Comparison of ENCODE assay signal across 19 cellular contexts in the genomic region with DNA sequence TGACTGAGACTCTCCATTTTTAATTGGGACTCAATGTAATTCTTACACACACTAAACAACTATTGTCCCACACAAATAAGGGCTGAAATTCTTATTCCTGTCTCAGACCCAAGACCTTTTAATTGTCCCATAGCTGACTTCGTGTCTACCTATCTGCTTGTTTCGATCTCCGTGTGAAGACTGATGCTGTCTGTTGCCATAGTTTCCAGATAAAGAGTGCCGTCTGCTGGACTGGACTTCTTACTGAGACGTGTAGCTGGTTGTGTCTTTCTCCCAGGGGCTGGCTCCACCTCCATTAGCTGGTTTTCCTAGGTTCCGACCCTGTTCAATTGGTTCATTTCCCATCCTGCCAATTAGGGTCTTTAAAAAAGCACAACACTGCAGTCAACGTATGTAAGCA.
DNase-seq lines count a peak whose midpoint lies in the region; ATAC-seq, FAIRE-seq and TF ChIP-seq lines count a peak whose summit lies in the region.
"Had no signal": no experiment of that assay in that cellular context is flagged by ENCODE, and none has a peak within 500 bp of the region (broad histone marks: within the 10 kb centered on the region; RNA-seq: fewer than 3 reads in every experiment).

No MANE protein-coding gene starts in this region.

- H3F3A ChIP-seq in SK-N-SH (replicated peaks; ENCODE audit: insufficient read depth), result no peaks in the 10 kb centered on the region

- DNase-seq in SK-N-SH (peak; percentile 27), RPMI7951 (ENCODE audit: low read depth) (peak; percentile 15), bronchial epithelial cell (ENCODE audit: low read depth) (no peak), small intestine (peak; percentile 21), left colon (no peak)
- DNase-seq: C1 segment of cervical spinal cord; Caco-2; CD4-positive, alpha-beta T cell; DMS153; DMS79; GDM1; GM23248; HCEC 1CT had no signal

- no peaks in the 10 kb centered on the region for H3K9me3 ChIP-seq in SK-N-SH
- no peaks in the 10 kb centered on the region for H3K9me3 ChIP-seq in small intestine (ENCODE audit: control insufficient read depth, low read depth)
- H3K9me3 ChIP-seq: Caco-2 had no signal

- no peaks in the 10 kb centered on the region for H4K20me1 ChIP-seq in SK-N-SH (ENCODE audit: insufficient read depth)

- POLR2A ChIA-PET in SK-N-SH (lab: Yijun Ruan, JAX), result no interaction called here

- intact Hi-C loops in left colon (cut with DNase I, micrococcal nuclease), result no loop called here

- TF ChIP-seq CTCF in SK-N-SH (IDR thresholded peaks at IDR 0.05), result no peak
- TF ChIP-seq CTCF in bronchial epithelial cell (IDR thresholded peaks at IDR 0.05; ENCODE audit: insufficient read depth, low read length, severe bottlenecking), result no peak

- FAIRE-seq in bronchial epithelial cell (lab: Jason Lieb, UNC) (peak; percentile 43), small intestine (lab: Jason Lieb, UNC) (no peak)
- FAIRE-seq: GM12892, H54 had no signal

- ATAC-seq in SK-N-SH treated with all-trans-retinoic acid at 6 μM for 48 hours (no peak), GM18498 (IDR thresholded peaks at IDR 0.05; ENCODE audit: unreplicated experiment) (no peak), GM19023 (IDR thresholded peaks at IDR 0.05; ENCODE audit: unreplicated experiment) (no peak), left colon (no peak)

- H3K27me3 ChIP-seq in SK-N-SH (ENCODE audit: insufficient read depth) (no peaks in the 10 kb centered on the region), bronchial epithelial cell (ENCODE audit: control insufficient read depth, insufficient read depth, low read length) (peaks cover 3% of the 10 kb centered on the region), small intestine (ENCODE audit: control insufficient read depth in 2 of 2, insufficient read depth in 2 of 2, low read length in 2 of 2) (no peaks in the 10 kb centered on the region)

- no peak overlapping the region for H2AFZ ChIP-seq in SK-N-SH (ENCODE audit: low read depth)
- H2AFZ ChIP-seq: GM23248 had no signal

- H3K4me3 ChIP-seq in SK-N-SH (ENCODE audit: low read depth in 2 of 2, low read length in 1 of 2), result no peak overlapping the region
- H3K4me3 ChIP-seq in bronchial epithelial cell (ENCODE audit: low read depth, low read length), result no peak overlapping the region
- H3K4me3 ChIP-seq in small intestine (ENCODE audit: low read depth in 1 of 2, low read length in 2 of 2), result no peak overlapping the region
- H3K4me3 ChIP-seq: GM23248 had no signal

- TF ChIP-seq EP300 in SK-N-SH (IDR thresholded peaks at IDR 0.05; ENCODE audit: borderline replicate concordance in 1 of 2, low read depth in 1 of 2, low read length in 1 of 2), result no peak

- H3K9me2 ChIP-seq in SK-N-SH, result no peaks in the 10 kb centered on the region

- CTCF ChIA-PET in SK-N-SH (lab: Yijun Ruan, JAX), result interaction anchor here (0.6 to 1.4 kb wide), 3 partner anchors 20 to 728 kb away, joined by 3 to 6 read pairs (median 4); no protein-coding TSS in a partner anchor

- no peak overlapping the region for H3K4me2 ChIP-seq in SK-N-SH

- no peak for TF ChIP-seq RAD21 in SK-N-SH (IDR thresholded peaks at IDR 0.05; ENCODE audit: low read length)

- no peak overlapping the region for H3K9ac ChIP-seq in SK-N-SH
- H3K9ac ChIP-seq: GM23248 had no signal

- 59% methylated on average over 7 of the region's 7 CpGs for WGBS in SK-N-SH (ENCODE audit: low lambda C conversion rate)
- WGBS in small intestine, 3 donors, result 28 to 64% (median 42%) methylated on average over 7 of the region's 7 CpGs

- H3K4me1 ChIP-seq in SK-N-SH (ENCODE audit: control insufficient read depth in 1 of 2, insufficient read depth in 2 of 2, low read depth in 1 of 2, low read length in 1 of 2) (peaks cover 12 to 24% of the 10 kb centered on the region in 2 experiments; a peak in 2 of 4 replicates), small intestine (ENCODE audit: control insufficient read depth in 2 of 2, insufficient read depth in 1 of 2, low read depth in 1 of 2, low read length in 1 of 2) (no peaks in the 10 kb centered on the region)
- H3K4me1 ChIP-seq: Caco-2 had no signal

- H3K27ac ChIP-seq in SK-N-SH (ENCODE audit: low read depth in 2 of 2, low read length in 1 of 2) (no peak overlapping the region; a peak in 1 of 4 replicates), small intestine (ENCODE audit: low read depth in 1 of 2, low read length in 1 of 2) (no peak overlapping the region)
- H3K27ac ChIP-seq: GM23248, HL-60 had no signal

- H3K79me2 ChIP-seq in SK-N-SH (ENCODE audit: insufficient read depth), result no peaks in the 10 kb centered on the region

- H3K36me3 ChIP-seq in SK-N-SH (replicated peaks in 1 of 2; ENCODE audit: control insufficient read depth in 1 of 2, insufficient read depth in 2 of 2, low read length in 1 of 2) (no peaks in the 10 kb centered on the region), bronchial epithelial cell (ENCODE audit: control insufficient read depth, insufficient read depth, low read length) (no peaks in the 10 kb centered on the region), small intestine (ENCODE audit: control insufficient read depth in 2 of 2, insufficient read depth in 2 of 2, low read length in 2 of 2) (no peaks in the 10 kb centered on the region)

TF ChIP-seq in SK-N-SH, 30 proteins besides CTCF, POLR2A, EP300 and RAD21 (continues in another document):
- TF ChIP-seq GATA2 (CRISPR knock-in tag; IDR thresholded peaks at IDR 0.05) (no peak), GABPA (IDR thresholded peaks at IDR 0.05; ENCODE audit: low read depth) (no peak)
- TF ChIP-seq, protein P1, sequence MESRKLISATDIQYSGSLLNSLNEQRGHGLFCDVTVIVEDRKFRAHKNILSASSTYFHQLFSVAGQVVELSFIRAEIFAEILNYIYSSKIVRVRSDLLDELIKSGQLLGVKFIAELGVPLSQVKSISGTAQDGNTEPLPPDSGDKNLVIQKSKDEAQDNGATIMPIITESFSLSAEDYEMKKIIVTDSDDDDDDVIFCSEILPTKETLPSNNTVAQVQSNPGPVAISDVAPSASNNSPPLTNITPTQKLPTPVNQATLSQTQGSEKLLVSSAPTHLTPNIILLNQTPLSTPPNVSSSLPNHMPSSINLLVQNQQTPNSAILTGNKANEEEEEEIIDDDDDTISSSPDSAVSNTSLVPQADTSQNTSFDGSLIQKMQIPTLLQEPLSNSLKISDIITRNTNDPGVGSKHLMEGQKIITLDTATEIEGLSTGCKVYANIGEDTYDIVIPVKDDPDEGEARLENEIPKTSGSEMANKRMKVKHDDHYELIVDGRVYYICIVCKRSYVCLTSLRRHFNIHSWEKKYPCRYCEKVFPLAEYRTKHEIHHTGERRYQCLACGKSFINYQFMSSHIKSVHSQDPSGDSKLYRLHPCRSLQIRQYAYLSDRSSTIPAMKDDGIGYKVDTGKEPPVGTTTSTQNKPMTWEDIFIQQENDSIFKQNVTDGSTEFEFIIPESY (IDR thresholded peaks at IDR 0.05; ENCODE audit: borderline replicate concordance, low read depth), result no peak

TF ChIP-seq in SK-N-SH treated with all-trans-retinoic acid at 6 μM for 48 hours, 23 proteins besides CTCF, POLR2A, EP300 and RAD21 (continues in another document):
- TF ChIP-seq ESRRG (CRISPR knock-in tag; IDR thresholded peaks at IDR 0.05) (no peak), ISL1 (CRISPR knock-in tag; IDR thresholded peaks at IDR 0.05) (no peak), OSR1 (CRISPR knock-in tag; IDR thresholded peaks at IDR 0.05) (no peak), ZNF565 (CRISPR knock-in tag; conservative IDR thresholded peaks at IDR 0.05; ENCODE audit: low read depth) (no peak), ARNTL (CRISPR knock-in tag; IDR thresholded peaks at IDR 0.05; ENCODE audit: borderline replicate concordance, low read depth) (no peak), ZC3H10 (CRISPR knock-in tag; IDR thresholded peaks at IDR 0.05) (no peak), SNAI2 (CRISPR knock-in tag; IDR thresholded peaks at IDR 0.05) (no peak), ZNF8 (CRISPR knock-in tag; IDR thresholded peaks at IDR 0.05) (no peak)
- TF ChIP-seq, protein P2, sequence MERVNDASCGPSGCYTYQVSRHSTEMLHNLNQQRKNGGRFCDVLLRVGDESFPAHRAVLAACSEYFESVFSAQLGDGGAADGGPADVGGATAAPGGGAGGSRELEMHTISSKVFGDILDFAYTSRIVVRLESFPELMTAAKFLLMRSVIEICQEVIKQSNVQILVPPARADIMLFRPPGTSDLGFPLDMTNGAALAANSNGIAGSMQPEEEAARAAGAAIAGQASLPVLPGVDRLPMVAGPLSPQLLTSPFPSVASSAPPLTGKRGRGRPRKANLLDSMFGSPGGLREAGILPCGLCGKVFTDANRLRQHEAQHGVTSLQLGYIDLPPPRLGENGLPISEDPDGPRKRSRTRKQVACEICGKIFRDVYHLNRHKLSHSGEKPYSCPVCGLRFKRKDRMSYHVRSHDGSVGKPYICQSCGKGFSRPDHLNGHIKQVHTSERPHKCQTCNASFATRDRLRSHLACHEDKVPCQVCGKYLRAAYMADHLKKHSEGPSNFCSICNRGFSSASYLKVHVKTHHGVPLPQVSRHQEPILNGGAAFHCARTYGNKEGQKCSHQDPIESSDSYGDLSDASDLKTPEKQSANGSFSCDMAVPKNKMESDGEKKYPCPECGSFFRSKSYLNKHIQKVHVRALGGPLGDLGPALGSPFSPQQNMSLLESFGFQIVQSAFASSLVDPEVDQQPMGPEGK (CRISPR knock-in tag; IDR thresholded peaks at IDR 0.05; ENCODE audit: borderline replicate concordance), result no peak
- TF ChIP-seq, protein P3, sequence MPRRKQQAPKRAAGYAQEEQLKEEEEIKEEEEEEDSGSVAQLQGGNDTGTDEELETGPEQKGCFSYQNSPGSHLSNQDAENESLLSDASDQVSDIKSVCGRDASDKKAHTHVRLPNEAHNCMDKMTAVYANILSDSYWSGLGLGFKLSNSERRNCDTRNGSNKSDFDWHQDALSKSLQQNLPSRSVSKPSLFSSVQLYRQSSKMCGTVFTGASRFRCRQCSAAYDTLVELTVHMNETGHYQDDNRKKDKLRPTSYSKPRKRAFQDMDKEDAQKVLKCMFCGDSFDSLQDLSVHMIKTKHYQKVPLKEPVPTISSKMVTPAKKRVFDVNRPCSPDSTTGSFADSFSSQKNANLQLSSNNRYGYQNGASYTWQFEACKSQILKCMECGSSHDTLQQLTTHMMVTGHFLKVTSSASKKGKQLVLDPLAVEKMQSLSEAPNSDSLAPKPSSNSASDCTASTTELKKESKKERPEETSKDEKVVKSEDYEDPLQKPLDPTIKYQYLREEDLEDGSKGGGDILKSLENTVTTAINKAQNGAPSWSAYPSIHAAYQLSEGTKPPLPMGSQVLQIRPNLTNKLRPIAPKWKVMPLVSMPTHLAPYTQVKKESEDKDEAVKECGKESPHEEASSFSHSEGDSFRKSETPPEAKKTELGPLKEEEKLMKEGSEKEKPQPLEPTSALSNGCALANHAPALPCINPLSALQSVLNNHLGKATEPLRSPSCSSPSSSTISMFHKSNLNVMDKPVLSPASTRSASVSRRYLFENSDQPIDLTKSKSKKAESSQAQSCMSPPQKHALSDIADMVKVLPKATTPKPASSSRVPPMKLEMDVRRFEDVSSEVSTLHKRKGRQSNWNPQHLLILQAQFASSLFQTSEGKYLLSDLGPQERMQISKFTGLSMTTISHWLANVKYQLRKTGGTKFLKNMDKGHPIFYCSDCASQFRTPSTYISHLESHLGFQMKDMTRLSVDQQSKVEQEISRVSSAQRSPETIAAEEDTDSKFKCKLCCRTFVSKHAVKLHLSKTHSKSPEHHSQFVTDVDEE (CRISPR knock-in tag; IDR thresholded peaks at IDR 0.05), result no peak

Comparison
In these comparisons a context has a peak if more than half of its experiments do, and no peak if none do; other contexts are left out.
1. DNase-seq: peak in SK-N-SH (single experiment), RPMI7951 (single experiment) and small intestine (single experiment); none in bronchial epithelial cell (single experiment) and left colon (0 of 2).